Comparison of ENCODE assay signal across 1 cellular context in the genomic region with DNA sequence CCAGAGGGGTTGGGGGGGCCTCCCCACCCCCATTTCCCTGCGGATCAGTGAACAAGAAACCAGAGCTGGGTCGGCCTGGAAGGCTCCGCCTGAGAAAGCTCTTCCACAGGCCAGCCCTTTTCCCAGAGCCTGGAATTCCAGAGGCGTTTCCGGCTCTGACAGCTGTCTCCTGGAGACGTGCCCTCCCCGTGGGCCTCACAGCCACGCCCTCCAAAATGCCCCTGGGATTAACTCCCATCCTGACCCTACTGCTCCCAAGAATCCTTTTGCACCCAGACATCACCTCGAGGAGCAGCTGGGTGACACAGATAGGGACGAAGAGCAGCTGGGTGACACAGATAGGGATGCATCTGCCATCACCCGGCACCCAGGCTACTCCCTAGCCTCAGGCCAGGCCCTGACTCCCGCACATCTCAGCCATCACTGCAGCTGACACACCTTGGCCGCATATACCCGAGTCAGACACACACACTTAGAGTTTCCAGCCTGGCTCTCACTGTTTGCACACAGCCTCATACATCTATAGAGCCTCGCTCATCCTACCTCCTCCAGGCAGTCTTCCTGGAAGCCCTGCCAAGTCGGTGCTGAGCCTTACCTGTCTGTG.
TF ChIP-seq lines count a peak whose summit lies in the region.

No MANE protein-coding gene starts in this region.

TF ChIP-seq in GM23338, 12 proteins besides CTCF, POLR2A, EP300 and RAD21 (continued from another document):
- TF ChIP-seq REST (IDR thresholded peaks at IDR 0.05; ENCODE audit: unreplicated experiment) (no peak), CREB1 (CRISPR knock-in tag; IDR thresholded peaks at IDR 0.05; ENCODE audit: low read depth) (no peak), ZNF462 (CRISPR knock-in tag; IDR thresholded peaks at IDR 0.05) (no peak)
TF ChIP-seq in GM23338: peak in this region for 0.
